In genomic region chr5:153744751-153745150, GRCh38 we compare ENCODE assay signal across 22 cellular contexts.
"Had no signal": no experiment of that assay in that cellular context is flagged by ENCODE, and none has a peak within 500 bp of the region (broad histone marks: within the 10 kb centered on the region; RNA-seq: fewer than 3 reads in every experiment).

No MANE protein-coding gene starts in this region.

- H3K27me3 ChIP-seq: MG63 had no signal

- H3K36me3 ChIP-seq: MG63 had no signal

- H3K9me3 ChIP-seq: SK-N-SH had no signal

- FAIRE-seq: HTR-8/SVneo had no signal

- H3K27ac ChIP-seq: HL-60, RWPE1 had no signal

- H3K4me3 ChIP-seq: MG63 had no signal

- DNase-seq: Karpas-422, KG1, MG63, NCI-H1092, NCI-H1105 treated with DMSO at 0.1 percent for 48 hours, NCI-H1417 treated with DMSO at 0.1 percent for 48 hours, NCI-H187, NCI-H2029, NCI-H2081 treated with DMSO at 0.1 percent for 48 hours, NCI-H2171, NCI-H226, NCI-H446, NCI-H510A, NCI-H524 treated with DMSO at 0.1 percent for 48 hours, NCI-H69, NCI-H774, SHP77, SK-N-SH, SW 1271 had no signal
